Comparison of ENCODE assay signal across 26 cellular contexts in genomic region chr15:46897266-46897665, GRCh38.
"Had no signal": no experiment of that assay in that cellular context is flagged by ENCODE, and none has a peak within 500 bp of the region (broad histone marks: within the 10 kb centered on the region; RNA-seq: fewer than 3 reads in every experiment).

No MANE protein-coding gene starts in this region.

- ATAC-seq: stimulated activated effector memory CD8-positive, alpha-beta T cell treated with anti-CD3 and anti-CD28 coated beads, Interleukin-12 subunit alpha, Interleukin-12 subunit beta, amount 100 ng/mL, for 72 hours; stimulated activated memory B cell treated with anti-CD40 and anti-IgM and Interleukin-4, amounts not matched to agents 10 μg/mL and 1 μg/mL and 100 μg/mL, for 72 hours; stimulated activated naive B cell treated with anti-CD40 and anti-IgM and Interleukin-4, amounts not matched to agents 10 μg/mL and 1 μg/mL and 100 μg/mL, for 72 hours; stimulated activated naive CD8-positive, alpha-beta T cell treated with anti-CD3 and anti-CD28 coated beads, Interleukin-15, amount 100 ng/mL, for 72 hours; stimulated activated naive CD8-positive, alpha-beta T cell treated with anti-CD3 and anti-CD28 coated beads, Interleukin-15, Interleukin-2, amounts not matched to agents 100 U/mL and 50 U/mL, for 24 hours; upper lobe of right lung had no signal

- DNase-seq: stimulated activated CD4-positive, alpha-beta T cell treated with anti-CD3 and anti-CD28 coated beads, Interleukin-2, amount 100 ng/mL, for 48 hours; stimulated activated CD4-positive, alpha-beta T cell treated with anti-CD3 and anti-CD28 coated beads, Interleukin-4, amount 100 ng/mL, for 1 hour; stimulated activated CD4-positive, alpha-beta T cell treated with anti-CD3 and anti-CD28 coated beads, Interleukin-4, amount 100 ng/mL, for 24 hours; stimulated activated CD4-positive, alpha-beta T cell treated with anti-CD3 and anti-CD28 coated beads, Interleukin-4, amount 100 ng/mL, for 4 hours; stimulated activated CD8-positive, alpha-beta memory T cell treated with anti-CD3 and anti-CD28 coated beads, Interleukin-4, amount 100 ng/mL, for 48 hours; stimulated activated naive B cell treated with anti-CD40 and anti-IgM and Interleukin-4, amounts not matched to agents 10 μg/mL and 1 μg/mL and 100 μg/mL, for 72 hours; stimulated activated naive CD4-positive, alpha-beta T cell; stimulated activated naive CD4-positive, alpha-beta T cell treated with Interleukin-2 at 50 U/mL for 16 hours; stimulated activated naive CD8-positive, alpha-beta T cell treated with anti-CD3 and anti-CD28 coated beads, Interleukin-15, amount 100 ng/mL, for 72 hours; stimulated activated naive CD8-positive, alpha-beta T cell treated with anti-CD3 and anti-CD28 coated beads, Interleukin-15, Interleukin-2, amounts not matched to agents 100 U/mL and 50 U/mL, for 24 hours; stomach; substantia nigra; testis; thyroid gland; tibial artery; transverse colon; trophoblast cell; upper lobe of left lung; upper lobe of right lung; uterus had no signal

- H3K27me3 ChIP-seq: stomach, suprapubic skin, testis, thyroid gland, tibial artery, tibial nerve, transverse colon, upper lobe of left lung, upper lobe of right lung, uterus, vagina had no signal

- H3K36me3 ChIP-seq: stomach, suprapubic skin, thoracic aorta, thyroid gland, tibial artery, tibial nerve, transverse colon, upper lobe of left lung, upper lobe of right lung, uterus, vagina had no signal

- H3K9me3 ChIP-seq: suprapubic skin, testis, thoracic aorta, thyroid gland, tibial artery, tibial nerve, transverse colon, upper lobe of left lung, upper lobe of right lung, uterus, vagina had no signal

- H3K27ac ChIP-seq: stomach, suprapubic skin, testis, thoracic aorta, thyroid gland, tibial artery, tibial nerve, transverse colon, upper lobe of left lung, upper lobe of right lung, uterus, vagina had no signal

- H3K4me3 ChIP-seq: stomach, suprapubic skin, testis, thoracic aorta, thyroid gland, tibial artery, tibial nerve, transverse colon, upper lobe of left lung, upper lobe of right lung, uterus, vagina had no signal

- H3K4me1 ChIP-seq: stomach, suprapubic skin, testis, thyroid gland, tibial artery, tibial nerve, transverse colon, upper lobe of left lung, upper lobe of right lung, uterus, vagina had no signal
